Comparison of ENCODE assay signal across 21 cellular contexts in genomic region chrX:11525685-11526084, GRCh38.
"Had no signal": no experiment of that assay in that cellular context is flagged by ENCODE, and none has a peak within 500 bp of the region (broad histone marks: within the 10 kb centered on the region; RNA-seq: fewer than 3 reads in every experiment).

No MANE protein-coding gene starts in this region.

- H3K4me3 ChIP-seq: colonic mucosa, coronary artery, dorsolateral prefrontal cortex, esophagus muscularis mucosa, esophagus squamous epithelium, gastrocnemius medialis, gastroesophageal sphincter, heart left ventricle had no signal

- H3K9me3 ChIP-seq: colonic mucosa, esophagus muscularis mucosa, esophagus squamous epithelium, gastrocnemius medialis, gastroesophageal sphincter, heart left ventricle had no signal

- H3K4me1 ChIP-seq: colonic mucosa, esophagus muscularis mucosa, esophagus squamous epithelium, foreskin keratinocyte, gastrocnemius medialis, heart left ventricle had no signal

- H3K36me3 ChIP-seq: colonic mucosa, esophagus muscularis mucosa, esophagus squamous epithelium, gastrocnemius medialis, gastroesophageal sphincter, heart left ventricle had no signal

- H3K27ac ChIP-seq: colonic mucosa, coronary artery, dorsolateral prefrontal cortex, epithelial cell of prostate, esophagus muscularis mucosa, esophagus squamous epithelium, foreskin keratinocyte, gastrocnemius medialis, gastroesophageal sphincter, heart left ventricle had no signal

- DNase-seq: colonic mucosa; cortex of kidney; dermis blood vessel endothelial cell; dorsolateral prefrontal cortex; effector CD4-positive, alpha-beta T cell; effector CD8-positive, alpha-beta T cell; effector memory CD4-positive, alpha-beta T cell; effector memory CD8-positive, alpha-beta T cell; endodermal cell; erythroblast; esophagus squamous epithelium; foreskin keratinocyte; foreskin melanocyte; gastrocnemius medialis; glutamatergic neuron; head of caudate nucleus; heart left ventricle had no signal

- H3K27me3 ChIP-seq: colonic mucosa, esophagus muscularis mucosa, esophagus squamous epithelium, foreskin keratinocyte, gastrocnemius medialis, gastroesophageal sphincter had no signal
